1 cellular context compared by ENCODE assay signal in genomic region chr2:218295029-218295428, GRCh38.
TF ChIP-seq lines count a peak whose summit lies in the region.

No MANE protein-coding gene starts in this region.

TF ChIP-seq in HepG2, 621 proteins besides CTCF, POLR2A, EP300 and RAD21:
- TF ChIP-seq ZFP36L1 (CRISPR knock-in tag; IDR thresholded peaks at IDR 0.05) (no peak), DPF2 (CRISPR knock-in tag; IDR thresholded peaks at IDR 0.05; ENCODE audit: borderline replicate concordance, low read depth) (no peak), ZBTB42 (CRISPR knock-in tag; IDR thresholded peaks at IDR 0.05) (no peak), ZNF136 (CRISPR knock-in tag; IDR thresholded peaks at IDR 0.05; ENCODE audit: low read depth) (no peak), JUNB (CRISPR knock-in tag; IDR thresholded peaks at IDR 0.05; ENCODE audit: borderline replicate concordance) (no peak), TFE3 (CRISPR knock-in tag; IDR thresholded peaks at IDR 0.05) (no peak), ZSCAN29 (CRISPR knock-in tag; conservative IDR thresholded peaks at IDR 0.05) (no peak), ZNF547 (CRISPR knock-in tag; IDR thresholded peaks at IDR 0.05) (no peak), ZBTB38 (CRISPR knock-in tag; IDR thresholded peaks at IDR 0.05) (0 out of 2 replicates have a peak, but pooled peaks have one; percentile 31), PRPF4 (IDR thresholded peaks at IDR 0.05; ENCODE audit: low read depth, low read length, poor library complexity, severe bottlenecking) (peak; percentile 31), ZNF10 (CRISPR knock-in tag; IDR thresholded peaks at IDR 0.05; ENCODE audit: borderline replicate concordance, low read depth) (no peak), TBX2 (CRISPR knock-in tag; IDR thresholded peaks at IDR 0.05; ENCODE audit: borderline replicate concordance) (no peak), ZNF260 (CRISPR knock-in tag; IDR thresholded peaks at IDR 0.05; ENCODE audit: borderline replicate concordance, low read depth) (no peak)
